Comparison of ENCODE assay signal across 8 cellular contexts in the genomic region with DNA sequence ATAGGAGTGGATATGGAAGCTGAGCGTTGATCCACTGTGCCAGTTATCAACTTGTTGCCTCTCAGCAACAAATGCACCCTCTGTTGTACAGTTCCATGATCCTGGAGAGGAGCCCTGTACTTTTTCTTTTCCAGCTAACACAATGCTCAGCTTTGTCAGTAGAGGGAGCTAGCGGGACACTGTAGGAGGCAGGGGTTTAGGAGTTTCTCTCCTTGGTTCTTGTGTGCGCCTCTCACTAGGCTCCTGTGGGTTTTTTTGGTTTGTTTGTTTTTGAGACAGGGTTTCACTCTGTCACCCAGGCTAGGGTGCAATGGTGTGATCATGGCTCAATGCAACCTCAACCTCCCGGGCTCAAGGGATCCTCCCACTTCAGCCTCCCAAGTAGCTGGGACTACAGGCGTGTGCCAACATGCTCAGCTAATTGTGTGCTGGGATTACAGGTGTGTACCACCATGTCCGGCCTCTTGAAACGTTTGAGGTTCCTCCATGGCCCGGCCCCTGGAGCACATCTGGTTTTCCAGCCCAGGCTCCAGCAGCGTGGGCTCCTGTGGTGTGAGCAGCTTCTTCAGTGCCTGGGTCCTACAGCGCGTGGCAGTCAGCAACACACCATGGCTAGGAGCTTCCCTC. TPM values are rescaled to one million over a fixed set of nuclear protein-coding genes. Genes with fewer than 3 reads are reported as not detected.
A peak's percentile ranks its signal among the peaks of the same experiment; 100 is the strongest.
DNase-seq lines count a peak whose midpoint lies in the region; ATAC-seq lines count a peak whose summit lies in the region.

No MANE protein-coding gene starts in this region.

- DNase-seq in DMS153 treated with DMSO at 0.1 percent for 48 hours (lab: John Stamatoyannopoulos, UW; ENCODE audit: unreplicated experiment) = peak; percentile 29
- peak; percentile 70 for DNase-seq in M059J (ENCODE audit: low read depth)
- DNase-seq in SKM-1 treated with dmso at 0.1 percent for 144 hours (lab: John Stamatoyannopoulos, UW; ENCODE audit: unreplicated experiment) = peak; percentile 77
- DNase-seq in T47D (ENCODE audit: low read depth in 1 of 2, low spot score in 1 of 2) = peak; percentile 86 to 89
- peak; percentile 81 for DNase-seq in islet precursor cell
- DNase-seq in stimulated activated CD4-positive, alpha-beta T cell treated with anti-CD3 and anti-CD28 coated beads, Interleukin-1b, Interleukin-23, amount 100 ng/mL, for 48 hours = peak; percentile 45

- ATAC-seq in GM21381 (IDR thresholded peaks at IDR 0.05; ENCODE audit: unreplicated experiment) (peak; percentile 73), GM21528 (IDR thresholded peaks at IDR 0.05; ENCODE audit: low FRiP score, unreplicated experiment) (no peak)

- in situ Hi-C loops in T47D (cut with HindIII; ENCODE audit: low pct_unique_long_range_greater_than_20kb, low sequenced_read_pairs) = no loop called here

RNA-seq across cellular contexts. Expression of gene MARVELD1, which starts 12.0 kb away (rescaled TPM):
- 24.8 and 46.3 TPM in 2 replicates for total RNA-seq in M059J (2014; rRNA removed; shearing (Covaris generic))

RNA-seq across cellular contexts. Expression of gene AVPI1, which starts 14.5 kb away (rescaled TPM):
- 13.3 and 20.6 TPM in 2 replicates for total RNA-seq in M059J (2014; rRNA removed; shearing (Covaris generic))

RNA-seq across cellular contexts. Expression of gene ZFYVE27, which starts 35.4 kb away (rescaled TPM):
- 9.0 and 19.2 TPM in 2 replicates for total RNA-seq in M059J (2014; rRNA removed; shearing (Covaris generic))

Comparison
In these comparisons a context has a peak if more than half of its experiments do, and no peak if none do; other contexts are left out.
1. DNase-seq: peak in every context shown above with its lines; median percentile 88 in T47D; 81 in islet precursor cell; 77 in SKM-1 treated with dmso at 0.1 percent for 144 hours; 70 in M059J; 45 in stimulated activated CD4-positive, alpha-beta T cell treated with anti-CD3 and anti-CD28 coated beads, Interleukin-1b, Interleukin-23, amount 100 ng/mL, for 48 hours; 29 in DMS153 treated with DMSO at 0.1 percent for 48 hours.